In the genomic region with DNA sequence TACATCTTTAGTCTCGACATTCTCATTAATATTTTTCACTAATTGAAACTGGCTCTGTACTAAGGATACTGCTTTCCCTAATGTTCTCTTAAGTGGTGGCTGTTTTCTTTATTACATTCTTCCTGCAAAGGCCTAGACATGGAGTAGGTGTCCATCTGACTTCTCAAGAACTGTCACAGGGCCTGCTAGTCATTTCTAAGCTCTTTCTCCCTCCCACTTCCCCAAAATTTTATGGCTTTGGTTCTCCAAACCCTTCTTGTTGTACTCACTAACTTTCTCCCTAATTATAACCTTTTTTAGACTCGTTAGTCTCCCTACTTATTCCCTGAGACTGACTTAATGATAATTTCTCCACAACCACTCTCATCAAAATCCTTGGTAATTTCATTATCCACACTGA, we compare ENCODE assay signal across 15 cellular contexts.
A peak's percentile ranks its signal among the peaks of the same experiment; 100 is the strongest.
DNase-seq lines count a peak whose midpoint lies in the region; ATAC-seq lines count a peak whose summit lies in the region.
"Had no signal": no experiment of that assay in that cellular context is flagged by ENCODE, and none has a peak within 500 bp of the region (broad histone marks: within the 10 kb centered on the region; RNA-seq: fewer than 3 reads in every experiment).

No MANE protein-coding gene starts in this region.

- peak overlapping the region; percentile 67 for H3K27ac ChIP-seq in caudate nucleus (ENCODE audit: low read depth, low read length)
- H3K27ac ChIP-seq: BLaER1 had no signal

- ATAC-seq in GM21447 (IDR thresholded peaks at IDR 0.05; ENCODE audit: unreplicated experiment) = no peak
- ATAC-seq: GM23338 had no signal

- DNase-seq in CD1c-positive myeloid dendritic cell (ENCODE audit: extremely low spot score) (peak; percentile 35), NCI-H69 (lab: John Stamatoyannopoulos, UW) (peak; percentile 14), caudate nucleus (lab: John Stamatoyannopoulos, UW) (no peak), superior temporal gyrus (ENCODE audit: extremely low spot score) (peak; percentile 45), T1000 (lab: John Stamatoyannopoulos, UW) (no peak), NCI-H2029 treated with DMSO at 0.1 percent for 48 hours (lab: John Stamatoyannopoulos, UW) (no peak)
- DNase-seq: 8988T; AML-193; CD4-positive, CD25-positive, alpha-beta regulatory T cell; DMS 273 treated with DMSO at 0.1 percent for 48 hours; H7; IMR-90 had no signal

Comparison
In these comparisons a context has a peak if more than half of its experiments do, and no peak if none do; other contexts are left out.
1. DNase-seq: peak in CD1c-positive myeloid dendritic cell (single experiment), NCI-H69 (single experiment) and superior temporal gyrus (single experiment); none in caudate nucleus (0 of 61), T1000 (single experiment) and NCI-H2029 treated with DMSO at 0.1 percent for 48 hours (single experiment).